In the genomic region with DNA sequence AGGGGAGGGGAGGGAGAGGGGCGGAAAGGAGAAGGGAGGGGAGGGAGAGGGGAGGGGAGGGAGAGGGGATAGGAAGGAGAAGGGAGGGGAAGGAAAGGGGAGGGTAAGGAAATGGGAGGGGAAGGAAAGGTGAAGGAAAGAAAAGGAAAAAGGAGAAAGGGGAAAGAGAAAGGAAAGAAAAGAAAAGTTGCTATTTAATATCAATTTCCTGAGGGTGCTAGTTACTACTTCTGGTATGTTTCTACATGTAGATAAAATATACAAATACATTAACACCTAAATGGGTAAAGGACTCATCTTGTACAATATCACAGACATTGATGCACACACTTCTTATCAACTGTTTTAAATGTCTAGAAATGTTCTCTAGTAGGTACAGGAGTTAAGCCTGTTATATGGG, we compare ENCODE assay signal across 9 cellular contexts.
"Had no signal": no experiment of that assay in that cellular context is flagged by ENCODE, and none has a peak within 500 bp of the region (broad histone marks: within the 10 kb centered on the region; RNA-seq: fewer than 3 reads in every experiment).

No MANE protein-coding gene starts in this region.

- H3K27me3 Mint-ChIP-seq: IgD-negative memory B cell had no signal

- H2AFZ ChIP-seq: GM23338 had no signal

- ATAC-seq: GM23338 had no signal

- FAIRE-seq: H1, H54, HTR-8/SVneo had no signal

- H3K4me3 Mint-ChIP-seq: GM23338, H9, HFFc6, IgD-negative memory B cell had no signal

- H3K27ac Mint-ChIP-seq: GM23338, H9, IgD-negative memory B cell had no signal

- H3K9me3 Mint-ChIP-seq: GM23338, H9, HFFc6, IgD-negative memory B cell had no signal

- H3K4me2 ChIP-seq: GM23338 had no signal

- H3K4me3 ChIP-seq: GM23338 had no signal

- DNase-seq: H9, HCEC 1CT, HFFc6, KG1 had no signal
